In the genomic region with DNA sequence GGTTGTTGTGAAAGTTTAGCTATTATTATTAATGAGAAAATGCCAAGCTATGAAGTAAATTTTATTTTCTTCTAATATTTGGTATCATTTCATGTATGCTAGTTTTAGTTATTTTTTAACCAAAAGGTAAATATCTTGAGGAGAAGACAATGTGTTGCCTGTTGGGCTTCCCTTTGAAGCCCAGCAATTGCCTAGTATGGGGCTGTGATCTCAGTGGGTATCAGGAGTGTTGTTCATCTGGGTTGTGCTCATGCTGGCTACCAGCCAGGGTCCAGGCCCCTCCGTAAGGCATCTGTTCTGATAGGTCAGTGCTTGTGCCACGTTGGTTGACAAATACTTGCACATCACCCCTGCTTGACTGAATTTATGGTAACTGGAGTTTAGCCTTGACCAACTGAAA, we compare ENCODE assay signal across 24 cellular contexts.
"Had no signal": no experiment of that assay in that cellular context is flagged by ENCODE, and none has a peak within 500 bp of the region (broad histone marks: within the 10 kb centered on the region; RNA-seq: fewer than 3 reads in every experiment).

No MANE protein-coding gene starts in this region.

- H3K4me1 ChIP-seq: breast epithelium, testis had no signal

- H3K4me3 ChIP-seq: adrenal gland, breast epithelium, ovary, smooth muscle cell, testis, upper lobe of right lung had no signal

- DNase-seq: activated CD4-positive, alpha-beta memory T cell treated with anti-CD3 and anti-CD28 coated beads for 36 hours; activated CD4-positive, alpha-beta T cell treated with anti-CD3 and anti-CD28 coated beads for 36 hours; activated gamma-delta T cell treated with Interleukin-2 at 50 U/mL for 16 hours; activated T-cell treated with anti-CD3 and anti-CD28 coated beads for 4 hours; adrenal gland; cortex of kidney; effector memory CD4-positive, alpha-beta T cell; immature natural killer cell; kidney glomerular epithelial cell; left ventricle myocardium superior; naive B cell; ovary; stimulated activated CD4-positive, alpha-beta T cell treated with anti-CD3 and anti-CD28 coated beads, Interleukin-4, amount 100 ng/mL, for 24 hours; testis; upper lobe of right lung had no signal

- H3K27me3 ChIP-seq: adrenal gland, breast epithelium, ovary, testis had no signal

- ATAC-seq: activated CD4-positive, alpha-beta T cell treated with anti-CD3 and anti-CD28 coated beads for 36 hours; activated naive CD4-positive, alpha-beta T cell treated with anti-CD3 and anti-CD28 coated beads, Interleukin-2, amount 50 U/mL, for 72 hours; left ventricle myocardium superior; sciatic nerve; stimulated activated effector memory CD8-positive, alpha-beta T cell treated with anti-CD3 and anti-CD28 coated beads, Interleukin-12 subunit alpha, Interleukin-12 subunit beta, amount 100 ng/mL, for 72 hours; WTC11 had no signal

- H3K36me3 Mint-ChIP-seq: activated CD4-positive, alpha-beta memory T cell treated with anti-CD3 and anti-CD28 coated beads for 36 hours; immature natural killer cell; memory B cell; naive B cell; stimulated activated effector memory CD8-positive, alpha-beta T cell treated with anti-CD3 and anti-CD28 coated beads, Interleukin-12 subunit alpha, Interleukin-12 subunit beta, amount 100 ng/mL, for 72 hours; WTC11 had no signal

- H3K9me3 ChIP-seq: adrenal gland, breast epithelium, ovary, testis, upper lobe of right lung had no signal

- H3K4me2 ChIP-seq: smooth muscle cell had no signal

- H3K27ac ChIP-seq: adrenal gland, breast epithelium, ovary, testis, upper lobe of right lung had no signal

- H3K4me3 Mint-ChIP-seq: activated CD4-positive, alpha-beta memory T cell treated with anti-CD3 and anti-CD28 coated beads for 36 hours; activated CD4-positive, alpha-beta T cell treated with anti-CD3 and anti-CD28 coated beads for 36 hours; activated T-helper 1 cell treated with anti-CD3 and anti-CD28 coated beads, Interleukin-12 subunit alpha, Interleukin-12 subunit beta, Interleukin-2, Interleukin-4 antibody, amounts not matched to agents 30 ng/mL and 10 ng/mL and 1 ng/mL, durations not matched to agents 14 hours and 24 hours and 36 hours; immature natural killer cell; memory B cell; naive B cell; stimulated activated effector memory CD8-positive, alpha-beta T cell treated with anti-CD3 and anti-CD28 coated beads, Interleukin-12 subunit alpha, Interleukin-12 subunit beta, amount 100 ng/mL, for 72 hours; WTC11 had no signal

- H3K27ac Mint-ChIP-seq: activated CD4-positive, alpha-beta memory T cell treated with anti-CD3 and anti-CD28 coated beads for 36 hours; activated CD4-positive, alpha-beta T cell treated with anti-CD3 and anti-CD28 coated beads for 36 hours; activated naive CD4-positive, alpha-beta T cell treated with anti-CD3 and anti-CD28 coated beads, Interleukin-2, amount 50 U/mL, for 72 hours; activated T-helper 1 cell treated with anti-CD3 and anti-CD28 coated beads, Interleukin-12 subunit alpha, Interleukin-12 subunit beta, Interleukin-2, Interleukin-4 antibody, amounts not matched to agents 30 ng/mL and 10 ng/mL and 1 ng/mL, durations not matched to agents 14 hours and 24 hours and 36 hours; memory B cell; stimulated activated effector memory CD8-positive, alpha-beta T cell treated with anti-CD3 and anti-CD28 coated beads, Interleukin-12 subunit alpha, Interleukin-12 subunit beta, amount 100 ng/mL, for 72 hours; WTC11 had no signal

- H3K27me3 Mint-ChIP-seq: activated CD4-positive, alpha-beta memory T cell treated with anti-CD3 and anti-CD28 coated beads for 36 hours; activated CD4-positive, alpha-beta T cell treated with anti-CD3 and anti-CD28 coated beads for 36 hours; memory B cell had no signal

- H3K9me3 Mint-ChIP-seq: activated CD4-positive, alpha-beta memory T cell treated with anti-CD3 and anti-CD28 coated beads for 36 hours; activated naive CD4-positive, alpha-beta T cell treated with anti-CD3 and anti-CD28 coated beads, Interleukin-2, amount 50 U/mL, for 72 hours; activated T-helper 1 cell treated with anti-CD3 and anti-CD28 coated beads, Interleukin-12 subunit alpha, Interleukin-12 subunit beta, Interleukin-2, Interleukin-4 antibody, amounts not matched to agents 30 ng/mL and 10 ng/mL and 1 ng/mL, durations not matched to agents 14 hours and 24 hours and 36 hours; immature natural killer cell; memory B cell; neural crest cell; stimulated activated effector memory CD8-positive, alpha-beta T cell treated with anti-CD3 and anti-CD28 coated beads, Interleukin-12 subunit alpha, Interleukin-12 subunit beta, amount 100 ng/mL, for 72 hours; WTC11 had no signal

- H3K36me3 ChIP-seq: adrenal gland, breast epithelium, ovary, upper lobe of right lung had no signal
